ENCODE assay signal across 12 cellular contexts in the genomic region with DNA sequence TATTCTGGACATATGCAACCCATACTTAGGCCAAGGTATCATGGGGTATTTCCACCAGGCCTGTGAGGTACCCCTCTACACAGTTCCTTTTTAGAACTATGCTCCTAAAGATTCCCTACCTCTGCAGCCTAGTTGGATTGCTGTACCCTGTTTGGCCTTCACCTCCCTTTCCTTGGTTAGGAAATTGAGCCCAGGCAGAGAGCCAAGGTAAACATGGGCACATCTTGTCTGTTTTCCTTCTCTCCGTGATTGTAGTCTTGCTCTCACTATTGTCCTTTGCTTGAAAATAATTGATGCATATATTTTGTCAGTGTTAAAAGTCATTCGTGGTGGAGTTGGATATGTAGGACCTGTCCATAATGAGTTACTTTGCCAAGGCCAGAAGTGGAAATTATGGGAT. TPM values are rescaled to one million over a fixed set of nuclear protein-coding genes. Genes with fewer than 3 reads are reported as not detected.
A peak's percentile ranks its signal among the peaks of the same experiment; 100 is the strongest.
DNase-seq lines count a peak whose midpoint lies in the region; ATAC-seq and TF ChIP-seq lines count a peak whose summit lies in the region.
"Had no signal": no experiment of that assay in that cellular context is flagged by ENCODE, and none has a peak within 500 bp of the region (broad histone marks: within the 10 kb centered on the region; RNA-seq: fewer than 3 reads in every experiment).

No MANE protein-coding gene starts in this region.

- DNase-seq in AG10803 (ENCODE audit: low read depth) (peak; percentile 26), LHCN-M2 (ENCODE audit: low read depth) (peak; percentile 57), kidney tubule cell (ENCODE audit: low spot score) (peak; percentile 37), epidermal melanocyte (ENCODE audit: insufficient read length, low spot score) (no peak)
- DNase-seq in activated CD8-positive, alpha-beta memory T cell treated with anti-CD3 and anti-CD28 coated beads, Interleukin-2, amount 50 U/mL, for 4 hours: no peak
- DNase-seq: activated T-cell treated with anti-CD3 and anti-CD28 coated beads, Interleukin-2, amount 50 U/mL, for 24 hours; effector CD4-positive, alpha-beta T cell; NCI-H2227 treated with DMSO at 0.1 percent for 48 hours had no signal

- peak overlapping the region; percentile 56 for H3K27ac ChIP-seq in VCaP
- H3K27ac ChIP-seq: suprapubic skin had no signal

- TF ChIP-seq CTCF in AG10803 (conservative IDR thresholded peaks at IDR 0.05; ENCODE audit: low read length) (no peak), VCaP (conservative IDR thresholded peaks at IDR 0.05) (no peak)

- ATAC-seq in GM19467 (IDR thresholded peaks at IDR 0.05; ENCODE audit: unreplicated experiment) (no peak), GM19395 (IDR thresholded peaks at IDR 0.05; ENCODE audit: unreplicated experiment) (no peak)

- H3K4me3 ChIP-seq in AG10803 (ENCODE audit: low read length): no peak overlapping the region
- H3K4me3 ChIP-seq: suprapubic skin had no signal

RNA-seq across cellular contexts. Expression of a gene that starts 26.7 kb away (rescaled TPM):
- 18.2 and 18.9 TPM in 2 replicates for total RNA-seq in LHCN-M2 (2014; rRNA removed)
- polyA plus RNA-seq in LHCN-M2 (2012): 3.0 TPM

Comparison
In these comparisons a context has a peak if more than half of its experiments do, and no peak if none do; other contexts are left out.
1. DNase-seq: peak in AG10803 (single experiment), LHCN-M2 (single experiment) and kidney tubule cell (single experiment); none in epidermal melanocyte (single experiment) and activated CD8-positive, alpha-beta memory T cell treated with anti-CD3 and anti-CD28 coated beads, Interleukin-2, amount 50 U/mL, for 4 hours (single experiment).